ENCODE assay signal across 8 cellular contexts in the genomic region with DNA sequence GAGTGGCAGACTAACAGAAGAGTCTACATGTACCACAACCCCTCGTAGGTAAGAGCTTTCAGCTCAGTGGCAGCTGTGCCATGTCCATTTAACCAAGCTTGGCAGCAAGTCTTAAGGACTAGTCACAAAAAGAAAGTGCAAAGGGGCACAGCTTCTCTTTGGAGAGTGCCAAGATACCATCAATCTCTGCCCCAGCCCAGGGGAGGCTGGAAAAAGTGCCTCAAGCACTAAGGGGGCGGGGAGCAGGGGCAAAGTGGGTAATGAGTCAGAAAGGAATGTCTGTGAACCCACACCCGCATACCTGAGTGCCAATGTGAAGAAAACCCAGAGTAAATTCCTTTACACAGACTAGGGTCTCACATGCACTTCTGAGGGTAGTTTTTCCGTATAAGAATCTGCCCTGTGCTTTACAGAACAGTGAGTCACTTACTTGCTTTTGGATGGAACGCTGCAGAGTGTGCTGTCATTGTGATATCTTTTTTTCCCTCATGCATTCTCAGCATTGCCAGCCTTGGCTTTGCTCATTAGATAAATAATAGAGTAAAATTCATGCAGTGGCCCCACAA.
DNase-seq lines count a peak whose midpoint lies in the region; ATAC-seq and TF ChIP-seq lines count a peak whose summit lies in the region.

No MANE protein-coding gene starts in this region.

- no peak overlapping the region for H3K56ac ChIP-seq in H9 (ENCODE audit: insufficient read length, low read depth, low read length)

- H3K36me3 Mint-ChIP-seq in H9 (ENCODE audit: insufficient read depth in 1 of 3, low read depth in 3 of 3) = peaks cover 0 to 8% (median 4%) of the 10 kb centered on the region in 3 experiments; a peak in 4 of 7 replicates
- H3K36me3 Mint-ChIP-seq in activated CD4-positive, alpha-beta T cell treated with anti-CD3 and anti-CD28 coated beads, Interleukin-2, amount 10 ng/mL, durations not matched to agents 24 days and 14 days (ENCODE audit: low read depth) = no peaks in the 10 kb centered on the region

- H4K8ac ChIP-seq in H9 (replicated peaks; ENCODE audit: insufficient read length, low read depth, low read length) = no peak overlapping the region

- ATAC-seq in HG03045 (IDR thresholded peaks at IDR 0.05; ENCODE audit: unreplicated experiment) = no peak
- no peak for ATAC-seq in HG03521 (IDR thresholded peaks at IDR 0.05; ENCODE audit: unreplicated experiment)

- no peak overlapping the region for H2AK5ac ChIP-seq in H9 (ENCODE audit: insufficient read length, low read length)

- no peak overlapping the region for H2AFZ ChIP-seq in H9 (ENCODE audit: low read length)

- no peak overlapping the region for H2BK120ac ChIP-seq in H9 (ENCODE audit: low read depth, low read length, poor library complexity, severe bottlenecking)

- H3K27ac ChIP-seq in H9 (ENCODE audit: insufficient read length, low read depth, low read length) = peak overlapping the region; percentile 42

- no peak overlapping the region for H2BK20ac ChIP-seq in H9 (ENCODE audit: low read depth, low read length, poor library complexity, severe bottlenecking)

- H4K20me1 ChIP-seq in H9 (ENCODE audit: control insufficient read depth, insufficient read depth, insufficient read length) = no peaks in the 10 kb centered on the region

- H3K4me3 ChIP-seq in fibroblast of mammary gland (ENCODE audit: control insufficient read depth, low read depth, low read length) = no peak overlapping the region

- H3K4me1 Mint-ChIP-seq in H9 = peaks cover 37 to 46% of the 10 kb centered on the region in 2 experiments
- H3K4me1 Mint-ChIP-seq in activated CD4-positive, alpha-beta T cell treated with anti-CD3 and anti-CD28 coated beads, Interleukin-2, amount 10 ng/mL, durations not matched to agents 24 days and 14 days = peaks cover 40% of the 10 kb centered on the region

- H3K4me2 ChIP-seq in H9 (ENCODE audit: insufficient read depth, insufficient read length, low read length) = peak overlapping the region; percentile 30

- no peak overlapping the region for H4K91ac ChIP-seq in H9 (ENCODE audit: insufficient read length, low read depth, low read length)

- no peaks in the 10 kb centered on the region for H3K27me3 ChIP-seq in H9 (ENCODE audit: insufficient read depth, low read length)

- no peak overlapping the region for H3K23ac ChIP-seq in H9 (ENCODE audit: insufficient read length, low read depth, low read length)

- intact Hi-C loops in activated CD4-positive, alpha-beta T cell treated with anti-CD3 and anti-CD28 coated beads, Interleukin-2, amount 10 ng/mL, durations not matched to agents 24 days and 14 days (cut with micrococcal nuclease) = no loop called here

- H2BK12ac ChIP-seq in H9 (ENCODE audit: insufficient read length, low read depth, low read length) = no peak overlapping the region

- no CpG with 5 or more reads among the region's 5 CpGs for WGBS in H9 (ENCODE audit: extremely low coverage, insufficient read length, low lambda C conversion rate)

- peak overlapping the region; percentile 8 for H3K18ac ChIP-seq in H9 (ENCODE audit: insufficient read length, low read depth, low read length)

- peaks cover 49 to 70% of the 10 kb centered on the region in 2 experiments for H3K9me3 Mint-ChIP-seq in H9
- H3K9me3 Mint-ChIP-seq in activated CD4-positive, alpha-beta T cell treated with anti-CD3 and anti-CD28 coated beads, Interleukin-2, amount 10 ng/mL, durations not matched to agents 24 days and 14 days = peaks cover 2% of the 10 kb centered on the region

- H3K27me3 Mint-ChIP-seq in H9 (ENCODE audit: low read depth) = no peaks in the 10 kb centered on the region
- no peaks in the 10 kb centered on the region for H3K27me3 Mint-ChIP-seq in activated CD4-positive, alpha-beta T cell treated with anti-CD3 and anti-CD28 coated beads, Interleukin-2, amount 10 ng/mL, durations not matched to agents 24 days and 14 days

- H2BK5ac ChIP-seq in H9 (ENCODE audit: insufficient read length, low read length) = peak overlapping the region; percentile 23

- H3K4me3 Mint-ChIP-seq in H9 = no peak overlapping the region; a peak in 1 of 5 replicates
- H3K4me3 Mint-ChIP-seq in activated CD4-positive, alpha-beta T cell treated with anti-CD3 and anti-CD28 coated beads, Interleukin-2, amount 10 ng/mL, durations not matched to agents 24 days and 14 days = no peak overlapping the region

- H3K4me1 ChIP-seq in H9 (ENCODE audit: insufficient read depth, low read length) = peaks cover 19% of the 10 kb centered on the region; the same call in 1 of the 2 replicates

- H3T11ph ChIP-seq in H9 (ENCODE audit: low read length) = no peak overlapping the region

- TF ChIP-seq CTCF in H9 (conservative IDR thresholded peaks at IDR 0.05) (no peak), fibroblast of mammary gland (conservative IDR thresholded peaks at IDR 0.05; ENCODE audit: control insufficient read depth, insufficient read depth, low read depth, low read length) (no peak)

- no peaks in the 10 kb centered on the region for H3K79me2 ChIP-seq in H9 (ENCODE audit: insufficient read depth, low read length)

- no peaks in the 10 kb centered on the region for H3K23me2 ChIP-seq in H9 (ENCODE audit: insufficient read length, low read depth, low read length, poor library complexity, severe bottlenecking)

- H4K5ac ChIP-seq in H9 (ENCODE audit: insufficient read length, low read depth, low read length) = peak overlapping the region; percentile 35

- no peaks in the 10 kb centered on the region for H3K9me3 ChIP-seq in H9 (ENCODE audit: control insufficient read depth, low read depth, low read length)

- no peaks in the 10 kb centered on the region for H3K79me1 ChIP-seq in H9 (ENCODE audit: insufficient read depth, low read depth, low read length, poor library complexity, severe bottlenecking)

- peak overlapping the region; percentile 50 to 82 (median 76); a peak in 3 of 7 replicates for H3K27ac Mint-ChIP-seq in H9
- H3K27ac Mint-ChIP-seq in activated CD4-positive, alpha-beta T cell treated with anti-CD3 and anti-CD28 coated beads, Interleukin-2, amount 10 ng/mL, durations not matched to agents 24 days and 14 days = peak overlapping the region; percentile 77

- no peak overlapping the region for H3K14ac ChIP-seq in H9 (ENCODE audit: insufficient read depth, low read length)

- DNase-seq in H9 (peak; percentile 53), fibroblast of mammary gland (ENCODE audit: low read depth) (peak; percentile 45), NCI-H2196 treated with DMSO at 0.1 percent for 48 hours (lab: John Stamatoyannopoulos, UW; ENCODE audit: unreplicated experiment) (no peak)
- no peak for DNase-seq in activated CD4-positive, alpha-beta T cell treated with anti-CD3 and anti-CD28 coated beads, Interleukin-2, amount 10 ng/mL, durations not matched to agents 24 days and 14 days
- DNase-seq in stimulated activated CD4-positive, alpha-beta T cell treated with anti-CD3 and anti-CD28 coated beads, Interleukin-4, amount 100 ng/mL, for 1 hour = peak; percentile 55
- DNase-seq in effector CD4-positive, alpha-beta T cell = no peak

- H3K4ac ChIP-seq in H9 (ENCODE audit: low read depth, low read length) = no peak overlapping the region

- no peak overlapping the region for H2BK15ac ChIP-seq in H9 (ENCODE audit: low read depth, low read length)

- H3K9ac ChIP-seq in H9 (ENCODE audit: extremely low read depth, insufficient read length, low read length) = peak overlapping the region; percentile 0

Comparison
In these comparisons a context has a peak if more than half of its experiments do, and no peak if none do; other contexts are left out.
1. DNase-seq: peak in H9 (single experiment), fibroblast of mammary gland (single experiment) and stimulated activated CD4-positive, alpha-beta T cell treated with anti-CD3 and anti-CD28 coated beads, Interleukin-4, amount 100 ng/mL, for 1 hour (single experiment); none in activated CD4-positive, alpha-beta T cell treated with anti-CD3 and anti-CD28 coated beads, Interleukin-2, amount 10 ng/mL, durations not matched to agents 24 days and 14 days (single experiment), effector CD4-positive, alpha-beta T cell (single experiment) and NCI-H2196 treated with DMSO at 0.1 percent for 48 hours (single experiment).